ENCODE assay signal across 16 cellular contexts in the genomic region with DNA sequence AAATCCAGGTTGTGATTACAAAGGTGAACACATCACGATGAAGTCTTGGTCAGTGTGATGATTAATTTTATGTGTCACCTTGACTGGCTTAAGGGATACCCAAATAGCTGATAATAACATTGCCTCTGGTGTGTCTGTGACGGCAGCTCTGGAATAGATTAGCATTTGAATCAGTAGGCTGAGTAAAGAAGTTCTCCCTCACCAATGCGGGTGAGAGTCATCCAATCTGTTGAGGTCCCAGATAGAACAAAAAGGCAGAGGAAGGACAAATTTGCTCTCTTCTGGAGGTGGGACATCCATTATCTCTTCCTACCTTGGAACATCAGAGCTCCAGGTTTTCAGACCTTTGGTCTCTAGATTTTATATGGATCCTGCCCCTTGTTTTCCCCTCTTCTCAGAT.
DNase-seq lines count a peak whose midpoint lies in the region; ATAC-seq and TF ChIP-seq lines count a peak whose summit lies in the region.
"Had no signal": no experiment of that assay in that cellular context is flagged by ENCODE, and none has a peak within 500 bp of the region (broad histone marks: within the 10 kb centered on the region; RNA-seq: fewer than 3 reads in every experiment).

No MANE protein-coding gene starts in this region.

- no peak overlapping the region for H3K56ac ChIP-seq in mesendoderm (ENCODE audit: low read length)

- no peak overlapping the region for H3K4me3 Mint-ChIP-seq in WTC11
- H3K4me3 Mint-ChIP-seq: CD8-positive, alpha-beta T cell; IgD-negative memory B cell had no signal

- intact Hi-C loops in dorsolateral prefrontal cortex (cut with DNase I), result loop anchor here (5.0 to 10.0 kb wide), 3 partner anchors 118 to 120 kb away; no protein-coding TSS in a partner anchor

- no peaks in the 10 kb centered on the region for H3K27me3 Mint-ChIP-seq in WTC11 (ENCODE audit: low read depth)
- H3K27me3 Mint-ChIP-seq: IgD-negative memory B cell had no signal

- H2BK120ac ChIP-seq in mesendoderm (ENCODE audit: low read depth, low read length), result peak overlapping the region; percentile 28

- H4K5ac ChIP-seq in mesendoderm (ENCODE audit: low read length), result no peak overlapping the region

- no peak overlapping the region for H3K4ac ChIP-seq in mesendoderm (ENCODE audit: low read depth, low read length)

- H3K23ac ChIP-seq in mesendoderm (ENCODE audit: low read length), result no peak overlapping the region

- POLR2A ChIA-PET in WTC11 (lab: Charles Lee), result no interaction called here

- no peak overlapping the region for H4K8ac ChIP-seq in mesendoderm (ENCODE audit: low read depth, low read length)

- no peaks in the 10 kb centered on the region for H3K79me1 ChIP-seq in mesendoderm (ENCODE audit: low read length)

- no peak overlapping the region for H3K18ac ChIP-seq in mesendoderm (ENCODE audit: low read length)

- H3K4me3 ChIP-seq in dorsolateral prefrontal cortex, result no peak overlapping the region
- H3K4me3 ChIP-seq in mesendoderm (ENCODE audit: low read length), result no peak overlapping the region
- H3K4me3 ChIP-seq: BLaER1, GM23248 had no signal

- H3K27me3 ChIP-seq in dorsolateral prefrontal cortex (no peaks in the 10 kb centered on the region), mesendoderm (ENCODE audit: insufficient read depth, low read length, poor library complexity) (no peaks in the 10 kb centered on the region)
- H3K27me3 ChIP-seq: BLaER1 had no signal

- no peaks in the 10 kb centered on the region for H3K79me2 ChIP-seq in mesendoderm (ENCODE audit: control insufficient read depth, insufficient read depth, low read length)

- H3K4me1 Mint-ChIP-seq in WTC11, result peaks cover 24% of the 10 kb centered on the region
- H3K4me1 Mint-ChIP-seq: IgD-negative memory B cell had no signal

- H3K9ac ChIP-seq in mesendoderm (ENCODE audit: low read length), result no peak overlapping the region
- H3K9ac ChIP-seq: BLaER1, GM23248 had no signal

- H2AK5ac ChIP-seq in mesendoderm (ENCODE audit: low read length), result no peak overlapping the region

- no peak overlapping the region for H3K4me2 ChIP-seq in mesendoderm (ENCODE audit: low read length)
- H3K4me2 ChIP-seq: BLaER1 had no signal

- H3K4me1 ChIP-seq in mesendoderm (ENCODE audit: control insufficient read depth, low read depth, low read length), result no peaks in the 10 kb centered on the region
- H3K4me1 ChIP-seq: BLaER1 had no signal

- CTCF ChIA-PET in WTC11 (lab: Charles Lee), result interaction anchor here (0.7 kb wide), 1 partner anchor 255 kb away, joined by 3 read pairs; no protein-coding TSS in a partner anchor

- H3K27ac Mint-ChIP-seq in WTC11, result peak overlapping the region; percentile 12; the same call in 1 of the 2 replicates
- H3K27ac Mint-ChIP-seq: CD8-positive, alpha-beta T cell; IgD-negative memory B cell had no signal

- TF ChIP-seq CTCF in WTC11 (IDR thresholded peaks at IDR 0.05) (no peak), dorsolateral prefrontal cortex (IDR thresholded peaks at IDR 0.05 in 54 of 56, conservative IDR thresholded peaks at IDR 0.05 in 2 of 56; ENCODE audit: low read depth in 1 of 56, partially characterized antibody in 56 of 56) (no peak)

- no peaks in the 10 kb centered on the region for H3K36me3 Mint-ChIP-seq in WTC11
- H3K36me3 Mint-ChIP-seq: CD8-positive, alpha-beta T cell; IgD-negative memory B cell had no signal

- no peak overlapping the region for H2BK5ac ChIP-seq in mesendoderm (ENCODE audit: low read length)

- H3K9me3 Mint-ChIP-seq in WTC11, result no peaks in the 10 kb centered on the region

- ATAC-seq in WTC11, result peak; percentile 84
- ATAC-seq in HG03571 (IDR thresholded peaks at IDR 0.05; ENCODE audit: unreplicated experiment), result no peak
- ATAC-seq: CD8-positive, alpha-beta T cell had no signal

- DNase-seq in ELF-1 (ENCODE audit: low read depth, low spot score) (peak; percentile 3), WTC11 (ENCODE audit: low spot score) (no peak), dorsolateral prefrontal cortex (no peak), mesendoderm (peak; percentile 13), C1 segment of cervical spinal cord (lab: John Stamatoyannopoulos, UW) (no peak), HuH-7.5 (ENCODE audit: low spot score) (no peak)
- DNase-seq in activated CD8-positive, alpha-beta memory T cell treated with anti-CD3 and anti-CD28 coated beads, Interleukin-2, amount 50 U/mL, for 48 hours, result no peak
- DNase-seq: 8988T; Calu3; CD8-positive, alpha-beta T cell; DMS79 treated with DMSO at 0.1 percent for 48 hours; GM23248; HCEC 1CT had no signal

- no CpG with 5 or more reads among the region's 3 CpGs for WGBS in mesendoderm (ENCODE audit: extremely low coverage, insufficient coverage, low lambda C conversion rate)

- H3K36me3 ChIP-seq in mesendoderm (ENCODE audit: control insufficient read depth, insufficient read depth, low read length), result no peaks in the 10 kb centered on the region
- H3K36me3 ChIP-seq: BLaER1 had no signal

- H3K27ac ChIP-seq in dorsolateral prefrontal cortex (peak overlapping the region in 57 of 59 donors; percentile 12 to 96 (median 89)), mesendoderm (ENCODE audit: low read depth, low read length) (no peak overlapping the region)
- H3K27ac ChIP-seq: BLaER1, GM23248 had no signal

- no peak overlapping the region for H2BK15ac ChIP-seq in mesendoderm (replicated peaks; ENCODE audit: low read depth)

TF ChIP-seq in WTC11, 78 proteins besides CTCF, POLR2A, EP300 and RAD21:
- TF ChIP-seq MYBL2 (CRISPR knock-in tag; IDR thresholded peaks at IDR 0.05), result no peak
- TF ChIP-seq, protein P1, sequence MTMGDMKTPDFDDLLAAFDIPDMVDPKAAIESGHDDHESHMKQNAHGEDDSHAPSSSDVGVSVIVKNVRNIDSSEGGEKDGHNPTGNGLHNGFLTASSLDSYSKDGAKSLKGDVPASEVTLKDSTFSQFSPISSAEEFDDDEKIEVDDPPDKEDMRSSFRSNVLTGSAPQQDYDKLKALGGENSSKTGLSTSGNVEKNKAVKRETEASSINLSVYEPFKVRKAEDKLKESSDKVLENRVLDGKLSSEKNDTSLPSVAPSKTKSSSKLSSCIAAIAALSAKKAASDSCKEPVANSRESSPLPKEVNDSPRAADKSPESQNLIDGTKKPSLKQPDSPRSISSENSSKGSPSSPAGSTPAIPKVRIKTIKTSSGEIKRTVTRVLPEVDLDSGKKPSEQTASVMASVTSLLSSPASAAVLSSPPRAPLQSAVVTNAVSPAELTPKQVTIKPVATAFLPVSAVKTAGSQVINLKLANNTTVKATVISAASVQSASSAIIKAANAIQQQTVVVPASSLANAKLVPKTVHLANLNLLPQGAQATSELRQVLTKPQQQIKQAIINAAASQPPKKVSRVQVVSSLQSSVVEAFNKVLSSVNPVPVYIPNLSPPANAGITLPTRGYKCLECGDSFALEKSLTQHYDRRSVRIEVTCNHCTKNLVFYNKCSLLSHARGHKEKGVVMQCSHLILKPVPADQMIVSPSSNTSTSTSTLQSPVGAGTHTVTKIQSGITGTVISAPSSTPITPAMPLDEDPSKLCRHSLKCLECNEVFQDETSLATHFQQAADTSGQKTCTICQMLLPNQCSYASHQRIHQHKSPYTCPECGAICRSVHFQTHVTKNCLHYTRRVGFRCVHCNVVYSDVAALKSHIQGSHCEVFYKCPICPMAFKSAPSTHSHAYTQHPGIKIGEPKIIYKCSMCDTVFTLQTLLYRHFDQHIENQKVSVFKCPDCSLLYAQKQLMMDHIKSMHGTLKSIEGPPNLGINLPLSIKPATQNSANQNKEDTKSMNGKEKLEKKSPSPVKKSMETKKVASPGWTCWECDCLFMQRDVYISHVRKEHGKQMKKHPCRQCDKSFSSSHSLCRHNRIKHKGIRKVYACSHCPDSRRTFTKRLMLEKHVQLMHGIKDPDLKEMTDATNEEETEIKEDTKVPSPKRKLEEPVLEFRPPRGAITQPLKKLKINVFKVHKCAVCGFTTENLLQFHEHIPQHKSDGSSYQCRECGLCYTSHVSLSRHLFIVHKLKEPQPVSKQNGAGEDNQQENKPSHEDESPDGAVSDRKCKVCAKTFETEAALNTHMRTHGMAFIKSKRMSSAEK (CRISPR knock-in tag; IDR thresholded peaks at IDR 0.05; ENCODE audit: borderline replicate concordance), result no peak
- TF ChIP-seq ZNF263 (CRISPR knock-in tag; IDR thresholded peaks at IDR 0.05; ENCODE audit: low read depth), result no peak
- no peak for TF ChIP-seq CREM (CRISPR knock-in tag; IDR thresholded peaks at IDR 0.05)
- no peak for TF ChIP-seq TP53 (CRISPR knock-in tag; IDR thresholded peaks at IDR 0.05)
- TF ChIP-seq ZNF219 (CRISPR knock-in tag; IDR thresholded peaks at IDR 0.05; ENCODE audit: borderline replicate concordance), result no peak
- no peak for TF ChIP-seq ZNF423 (CRISPR knock-in tag; IDR thresholded peaks at IDR 0.05)
- TF ChIP-seq JUN (CRISPR knock-in tag; IDR thresholded peaks at IDR 0.05), result no peak
- TF ChIP-seq, protein P2, sequence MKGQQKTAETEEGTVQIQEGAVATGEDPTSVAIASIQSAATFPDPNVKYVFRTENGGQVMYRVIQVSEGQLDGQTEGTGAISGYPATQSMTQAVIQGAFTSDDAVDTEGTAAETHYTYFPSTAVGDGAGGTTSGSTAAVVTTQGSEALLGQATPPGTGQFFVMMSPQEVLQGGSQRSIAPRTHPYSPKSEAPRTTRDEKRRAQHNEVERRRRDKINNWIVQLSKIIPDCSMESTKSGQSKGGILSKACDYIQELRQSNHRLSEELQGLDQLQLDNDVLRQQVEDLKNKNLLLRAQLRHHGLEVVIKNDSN (CRISPR knock-in tag; IDR thresholded peaks at IDR 0.05), result no peak
- no peak for TF ChIP-seq FOXK1 (CRISPR knock-in tag; IDR thresholded peaks at IDR 0.05)

Comparison
In these comparisons a context has a peak if more than half of its experiments do, and no peak if none do; other contexts are left out.
1. DNase-seq: peak in ELF-1 (single experiment) and mesendoderm (single experiment); none in WTC11 (single experiment), dorsolateral prefrontal cortex (0 of 10), activated CD8-positive, alpha-beta memory T cell treated with anti-CD3 and anti-CD28 coated beads, Interleukin-2, amount 50 U/mL, for 48 hours (single experiment), C1 segment of cervical spinal cord (0 of 14) and HuH-7.5 (single experiment).